ENCODE assay signal across 25 cellular contexts in genomic region chr1:160614410-160614809, GRCh38. TPM values are rescaled to one million over a fixed set of nuclear protein-coding genes. Genes with fewer than 3 reads are reported as not detected.
"Had no signal": no experiment of that assay in that cellular context is flagged by ENCODE, and none has a peak within 500 bp of the region (broad histone marks: within the 10 kb centered on the region; RNA-seq: fewer than 3 reads in every experiment).

No MANE protein-coding gene starts in this region.

- H3K36me3 ChIP-seq: esophagus squamous epithelium, gastrocnemius medialis, neural progenitor cell, right lobe of liver, transverse colon had no signal

- H3K4me2 ChIP-seq: neural progenitor cell had no signal

- H3K27me3 Mint-ChIP-seq: activated naive CD8-positive, alpha-beta T cell treated with anti-CD3 and anti-CD28 coated beads, Interleukin-2, amount 10 ng/mL, durations not matched to agents 7 days and 5 days; memory B cell; stimulated activated memory B cell treated with anti-CD40 and anti-IgM and Interleukin-4, amounts not matched to agents 10 μg/mL and 1 μg/mL and 100 μg/mL, for 72 hours had no signal

- H3K27me3 ChIP-seq: neural progenitor cell, right lobe of liver, transverse colon had no signal

- FAIRE-seq: bronchial epithelial cell, urothelium cell line had no signal

- ATAC-seq: gastrocnemius medialis; left cardiac atrium; right lobe of liver; stimulated activated memory B cell treated with anti-CD40 and anti-IgM and Interleukin-4, amounts not matched to agents 10 μg/mL and 1 μg/mL and 100 μg/mL, for 72 hours had no signal

- DNase-seq: activated CD4-positive, alpha-beta T cell treated with anti-CD3 and anti-CD28 coated beads, Interleukin-2, amount 50 U/mL, for 4 hours; activated naive CD4-positive, alpha-beta T cell treated with Interleukin-2 at 50 U/mL for 16 hours; activated naive CD8-positive, alpha-beta T cell treated with anti-CD3 and anti-CD28 coated beads, Interleukin-2, amount 10 ng/mL, durations not matched to agents 7 days and 5 days; amygdala; endodermal cell; esophagus squamous epithelium; gastrocnemius medialis; hippocampal formation; islet precursor cell; left cardiac atrium; posterior cingulate gyrus; right lobe of liver; stimulated activated CD4-positive, alpha-beta T cell treated with anti-CD3 and anti-CD28 coated beads, Interleukin-1b, Interleukin-23, amount 100 ng/mL, for 48 hours; transverse colon had no signal

- H3K9me3 ChIP-seq: esophagus squamous epithelium, gastrocnemius medialis, right lobe of liver, transverse colon had no signal

- H3K9ac ChIP-seq: neural progenitor cell had no signal

- H3K27ac Mint-ChIP-seq: activated naive CD8-positive, alpha-beta T cell treated with anti-CD3 and anti-CD28 coated beads, Interleukin-2, amount 10 ng/mL, durations not matched to agents 7 days and 5 days; activated T-helper 2 cell treated with anti-CD3 and anti-CD28 coated beads, Interferon-gamma antibody, Interleukin-2, Interleukin-4, amounts not matched to agents 10 μg/mL and 5 μg/mL and 100 μg/mL, durations not matched to agents 14 hours and 24 hours and 36 hours; endodermal cell; memory B cell; neural progenitor cell; stimulated activated memory B cell treated with anti-CD40 and anti-IgM and Interleukin-4, amounts not matched to agents 10 μg/mL and 1 μg/mL and 100 μg/mL, for 72 hours; T-helper 1 cell treated with Interleukin-12 subunit alpha and Interleukin-12 subunit beta and Interleukin-4 antibody, amounts not matched to agents 30 μg/mL and 1 μg/mL, for 36 hours had no signal

- H3K27ac ChIP-seq: coronary artery, esophagus squamous epithelium, gastrocnemius medialis, neural progenitor cell, right lobe of liver, skin epidermis, transverse colon had no signal

- H3K4me3 Mint-ChIP-seq: activated naive CD8-positive, alpha-beta T cell treated with anti-CD3 and anti-CD28 coated beads, Interleukin-2, amount 10 ng/mL, durations not matched to agents 7 days and 5 days; endodermal cell; memory B cell; neural progenitor cell; stimulated activated memory B cell treated with anti-CD40 and anti-IgM and Interleukin-4, amounts not matched to agents 10 μg/mL and 1 μg/mL and 100 μg/mL, for 72 hours; T-helper 1 cell treated with Interleukin-12 subunit alpha and Interleukin-12 subunit beta and Interleukin-4 antibody, amounts not matched to agents 30 μg/mL and 1 μg/mL, for 36 hours had no signal

- H3K36me3 Mint-ChIP-seq: neural progenitor cell had no signal

- H3K4me1 ChIP-seq: esophagus squamous epithelium, gastrocnemius medialis, neural progenitor cell, right lobe of liver, transverse colon had no signal

- H3K4me3 ChIP-seq: coronary artery, esophagus squamous epithelium, gastrocnemius medialis, neural progenitor cell, right lobe of liver, skin epidermis, transverse colon had no signal

- H2AFZ ChIP-seq: neural progenitor cell had no signal

RNA-seq across cellular contexts. Expression of gene SLAMF1, which starts 32.4 kb away (rescaled TPM):
- total RNA-seq: bronchial epithelial cell, endodermal cell, gastrocnemius medialis, myocyte, temporal lobe had no signal

RNA-seq across cellular contexts. Expression of gene CD84, which starts 35.1 kb away (rescaled TPM):
- total RNA-seq: bronchial epithelial cell, endodermal cell, myocyte had no signal
